In the genomic region with DNA sequence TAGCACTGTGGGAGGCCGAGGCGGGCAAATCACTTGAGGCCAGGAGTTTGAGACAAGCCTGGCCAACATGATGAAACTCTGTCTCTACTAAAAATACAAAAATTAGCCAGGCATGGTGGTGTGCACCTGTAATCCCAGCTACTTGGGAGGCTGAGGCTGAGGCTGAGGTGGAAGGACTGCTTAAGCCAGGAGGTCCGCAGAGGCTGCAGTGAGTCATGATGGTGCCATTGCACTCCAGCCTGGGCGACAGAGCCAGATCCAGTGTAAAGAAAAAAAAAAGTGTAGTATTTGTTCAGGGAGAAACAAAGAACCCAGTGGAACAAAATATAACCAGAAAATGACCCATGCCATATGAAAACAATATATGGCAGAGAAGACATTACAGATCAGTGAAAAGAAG, we compare ENCODE assay signal across 6 cellular contexts. TPM values are rescaled to one million over a fixed set of nuclear protein-coding genes. Genes with fewer than 3 reads are reported as not detected.
A peak's percentile ranks its signal among the peaks of the same experiment; 100 is the strongest.
DNase-seq lines count a peak whose midpoint lies in the region; ATAC-seq, FAIRE-seq and TF ChIP-seq lines count a peak whose summit lies in the region.
"Not testable (repeated sequence)": the region's sequence is repeated elsewhere in the genome, so short reads cannot be mapped to it uniquely, and the experiment has no call there.

No MANE protein-coding gene starts in this region.

- H3K9ac ChIP-seq in GM23248; HepG2 (ENCODE audit: insufficient read depth, low read depth, low read length); trophoblast cell (ENCODE audit: low read length); smooth muscle cell (ENCODE audit: low read depth): not testable (repeated sequence)

- not testable (repeated sequence) for H4K20me1 ChIP-seq in GM23248 (ENCODE audit: insufficient read depth); HepG2 (ENCODE audit: insufficient read depth, low read length); smooth muscle cell (ENCODE audit: low read depth)

- in situ Hi-C loops in GM23248 (cut with MboI); HepG2 (cut with HindIII; ENCODE audit: extremely low pct_ligation_motif_present, low pct_unique_long_range_greater_than_20kb): not testable (repeated sequence)

- TF ChIP-seq POLR2A in HepG2 (IDR thresholded peaks at IDR 0.05; ENCODE audit: insufficient read depth in 1 of 2, low read depth in 2 of 2, low read length in 2 of 2) = not testable (repeated sequence)

- peaks cover 15% of the 10 kb centered on the region; the same call in 1 of the 2 replicates for H3F3A ChIP-seq in GM23248 (ENCODE audit: insufficient read depth)
- not testable (repeated sequence) for H3F3A ChIP-seq in smooth muscle cell (ENCODE audit: low read depth)

- H3K79me1 ChIP-seq in trophoblast cell (ENCODE audit: low read length) = peaks cover 13% of the 10 kb centered on the region

- TF ChIP-seq CTCF in HepG2 (CRISPR knock-in tag; IDR thresholded peaks at IDR 0.05); smooth muscle cell (IDR thresholded peaks at IDR 0.05; ENCODE audit: borderline replicate concordance, insufficient read depth, poor library complexity, severe bottlenecking): not testable (repeated sequence)

- H3K4me1 ChIP-seq in GM23248 (ENCODE audit: insufficient read depth) (peaks cover 24% of the 10 kb centered on the region), HepG2 (ENCODE audit: insufficient read depth, low read length) (peaks cover 12% of the 10 kb centered on the region)
- not testable (repeated sequence) for H3K4me1 ChIP-seq in trophoblast cell (ENCODE audit: control insufficient read depth in 1 of 2, insufficient read depth in 2 of 2, low read length in 2 of 2); smooth muscle cell (ENCODE audit: low read depth)

- not testable (repeated sequence) for H2BK5ac ChIP-seq in trophoblast cell (ENCODE audit: low read depth, low read length, poor library complexity)

- H3K4me3 Mint-ChIP-seq in central memory CD8-positive, alpha-beta T cell = not testable (repeated sequence)

- BruUV-seq in HepG2 (replicated peaks; lab: Mats Ljungman, UMichigan) = not testable (repeated sequence)

- not testable (repeated sequence) for H4K8ac ChIP-seq in trophoblast cell (ENCODE audit: low read depth, low read length)

- FAIRE-seq in HepG2 (lab: Jason Lieb, UNC) = peak; percentile 32

- H2AFZ ChIP-seq in GM23248 = peak overlapping the region; percentile 90; the same call in 1 of the 2 replicates
- H2AFZ ChIP-seq in HepG2 (ENCODE audit: low read length); trophoblast cell (ENCODE audit: insufficient read depth, low read length, poor library complexity); smooth muscle cell (ENCODE audit: low read depth): not testable (repeated sequence)

- not testable (repeated sequence) for H3K4me2 ChIP-seq in GM23248 (ENCODE audit: unreplicated experiment); HepG2 (ENCODE audit: low read depth, low read length); trophoblast cell (ENCODE audit: low read length); smooth muscle cell

- H3K9me3 Mint-ChIP-seq in central memory CD8-positive, alpha-beta T cell = not testable (repeated sequence)

- not testable (repeated sequence) for H3K79me2 ChIP-seq in GM23248 (ENCODE audit: insufficient read depth); HepG2 (ENCODE audit: insufficient read depth, low read length); trophoblast cell (ENCODE audit: control insufficient read depth, insufficient read depth, low read length, poor library complexity); smooth muscle cell (ENCODE audit: low read depth)

- not testable (repeated sequence) for H3K36me3 ChIP-seq in GM23248 (ENCODE audit: low read depth); HepG2 (replicated peaks in 1 of 2; ENCODE audit: control insufficient read depth in 1 of 2, insufficient read depth in 2 of 2, low read length in 2 of 2); trophoblast cell (ENCODE audit: control insufficient read depth in 1 of 2, insufficient read depth in 2 of 2, low read length in 2 of 2); smooth muscle cell (ENCODE audit: low read depth)

- not testable (repeated sequence) for DNase-seq in GM23248; central memory CD8-positive, alpha-beta T cell (ENCODE audit: low spot score in 2 of 2); HepG2 (ENCODE audit: low spot score); trophoblast cell; smooth muscle cell (lab: John Stamatoyannopoulos, UW; ENCODE audit: unreplicated experiment)
- DNase-seq in dermis blood vessel endothelial cell = peak; percentile 55

- H3K4me3 ChIP-seq in GM23248; HepG2 (replicated peaks in 1 of 3; ENCODE audit: insufficient read depth in 1 of 3, low read depth in 2 of 3, low read length in 3 of 3); trophoblast cell (ENCODE audit: low read depth, low read length); smooth muscle cell: not testable (repeated sequence)

- CTCF ChIA-PET in HepG2 (lab: Yijun Ruan, JAX; ENCODE audit: low intra/inter-chr PET ratio, low total read pairs) = not testable (repeated sequence)

- not testable (repeated sequence) for H2AK5ac ChIP-seq in trophoblast cell (ENCODE audit: low read length)

- H3K27ac Mint-ChIP-seq in central memory CD8-positive, alpha-beta T cell (ENCODE audit: low read depth) = peak overlapping the region; percentile 49

- intact Hi-C loops in HepG2 (cut with micrococcal nuclease; ENCODE audit: unreplicated experiment) = loop anchor here (5.0 kb wide), 1 partner anchor 562 kb away; no protein-coding TSS in a partner anchor

- peak overlapping the region; percentile 16 for H2BK12ac ChIP-seq in trophoblast cell (ENCODE audit: low read length)

- TF ChIP-seq RAD21 in HepG2 (CRISPR knock-in tag; IDR thresholded peaks at IDR 0.05) = not testable (repeated sequence)

- H3K18ac ChIP-seq in trophoblast cell (ENCODE audit: low read length) = not testable (repeated sequence)

- H3K9me3 ChIP-seq in GM23248 (ENCODE audit: low read depth); HepG2 (ENCODE audit: low read length); trophoblast cell (ENCODE audit: insufficient read depth, low read depth, low read length); smooth muscle cell (replicated peaks; ENCODE audit: low read depth): not testable (repeated sequence)

- not testable (repeated sequence) for H3K27ac ChIP-seq in GM23248; HepG2 (ENCODE audit: extremely low read length, insufficient read depth, low read length); trophoblast cell (ENCODE audit: low read depth, low read length)
- peak overlapping the region; percentile 7 for H3K27ac ChIP-seq in smooth muscle cell (ENCODE audit: low read depth)

- H3K27me3 Mint-ChIP-seq in central memory CD8-positive, alpha-beta T cell = not testable (repeated sequence)

- not testable (repeated sequence) for H3K4me1 Mint-ChIP-seq in central memory CD8-positive, alpha-beta T cell

- not testable (repeated sequence) for H3K36me3 Mint-ChIP-seq in central memory CD8-positive, alpha-beta T cell (ENCODE audit: insufficient read depth)

- TF ChIP-seq EP300 in HepG2 (IDR thresholded peaks at IDR 0.05; ENCODE audit: low read depth in 2 of 2, low read length in 2 of 2); HepG2 (CRISPR knock-in tag; IDR thresholded peaks at IDR 0.05; ENCODE audit: borderline replicate concordance): not testable (repeated sequence)

- not testable (repeated sequence) for H4K91ac ChIP-seq in trophoblast cell (ENCODE audit: low read depth, low read length)

- not testable (repeated sequence) for H4K12ac ChIP-seq in trophoblast cell (ENCODE audit: low read depth, low read length)

- H3K9me2 ChIP-seq in GM23248 (ENCODE audit: insufficient read depth) = not testable (repeated sequence)

- 88 to 91% methylated on average over 4 of the region's 4 CpGs for WGBS in GM23248 (ENCODE audit: low coverage in 1 of 2, low lambda C conversion rate in 2 of 2, missing lambda C conversion rate in 2 of 2), 2 experiments
- WGBS in HepG2 (ENCODE audit: low lambda C conversion rate) = 50% methylated on average over 4 of the region's 4 CpGs
- WGBS in trophoblast cell (ENCODE audit: extremely low coverage, insufficient coverage, insufficient read length) = no CpG with 5 or more reads among the region's 4 CpGs
- WGBS in smooth muscle cell (ENCODE audit: low lambda C conversion rate) = 87% methylated on average over 4 of the region's 4 CpGs

- ATAC-seq in central memory CD8-positive, alpha-beta T cell (replicated peaks; ENCODE audit: extremely low read depth, poor library complexity, severe bottlenecking) = not testable (repeated sequence)
- ATAC-seq in HepG2 = peak; percentile 26; the same call in 1 of the 3 replicates

- H3K4ac ChIP-seq in trophoblast cell (ENCODE audit: low read depth, low read length) = not testable (repeated sequence)

- POLR2A ChIA-PET in HepG2 (lab: Yijun Ruan, JAX) = not testable (repeated sequence)

- not testable (repeated sequence) for H2BK120ac ChIP-seq in trophoblast cell (ENCODE audit: insufficient read depth, low read length, poor library complexity)

- not testable (repeated sequence) for H3K27me3 ChIP-seq in GM23248 (replicated peaks; ENCODE audit: insufficient read depth); HepG2 (ENCODE audit: control insufficient read depth in 1 of 2, insufficient read depth in 2 of 2, low read length in 2 of 2); trophoblast cell (ENCODE audit: insufficient read depth, low read length); smooth muscle cell (ENCODE audit: low read depth)

- H3K23ac ChIP-seq in trophoblast cell (ENCODE audit: low read length) = not testable (repeated sequence)

- H3K14ac ChIP-seq in trophoblast cell (ENCODE audit: low read length) = not testable (repeated sequence)

RNA-seq across cellular contexts. Expression of a gene that starts 57.4 kb away (rescaled TPM):
- 157 and 159 TPM in 2 replicates for total RNA-seq in GM23248 (2014; rRNA removed; shearing (Covaris generic))
- 50.8 and 54.3 TPM in 2 replicates for polyA plus RNA-seq in GM23248 (2016; fragmentation: Nextera tagmentation; extraction: Ambion mirVana)
- 124 and 150 TPM in 2 replicates for total RNA-seq in dermis blood vessel endothelial cell
- total RNA-seq in HepG2 (2016; rRNA removed; fragmentation: Illumina TruSeq; extraction: Trizol) = 24.3 and 29.3 TPM in 2 replicates
- total RNA-seq in HepG2 (2016; cell fraction: cytosol; rRNA removed; fragmentation: Illumina TruSeq; extraction: Trizol; ENCODE audit: low read depth) = 9.8 and 12.5 TPM in 2 replicates
- 23.1 and 28.2 TPM in 2 replicates for total RNA-seq in HepG2 (2016; cell fraction: insoluble cytoplasmic fraction; rRNA removed; fragmentation: Illumina TruSeq; extraction: Trizol)
- 16.9 and 17.9 TPM in 2 replicates for total RNA-seq in HepG2 (2016; cell fraction: membrane; rRNA removed; fragmentation: Illumina TruSeq; extraction: Trizol)
- total RNA-seq in HepG2 (2016; cell fraction: nucleus; rRNA removed; fragmentation: Illumina TruSeq; extraction: Trizol) = 23.0 and 24.2 TPM in 2 replicates
- polyA plus RNA-seq in HepG2 (2011; rRNA removed) = 12.9 and 14.9 TPM in 2 replicates
- 6.7 and 10.4 TPM in 2 replicates for polyA plus RNA-seq in HepG2 (2011; cell fraction: cytosol; rRNA removed)
- polyA plus RNA-seq in HepG2 (2011; cell fraction: nucleus; rRNA removed) = 10.2 and 12.2 TPM in 2 replicates
- polyA plus RNA-seq in HepG2 (2012) = 13.3 and 15.9 TPM in 2 replicates
- 1.3 and 1.5 TPM in 2 replicates for polyA plus RNA-seq in HepG2 (2016; cell fraction: cytosol; fragmentation: Illumina TruSeq; extraction: Trizol; ENCODE audit: low read depth)
- 20.3 and 21.2 TPM in 2 replicates for polyA plus RNA-seq in HepG2 (2016; cell fraction: insoluble cytoplasmic fraction; fragmentation: Illumina TruSeq; extraction: Trizol; ENCODE audit: low read depth)
- polyA plus RNA-seq in HepG2 (2016; cell fraction: membrane; fragmentation: Illumina TruSeq; extraction: Trizol; ENCODE audit: low read depth) = 5.1 and 5.8 TPM in 2 replicates
- 24.6 and 25.3 TPM in 2 replicates for polyA plus RNA-seq in HepG2 (2016; cell fraction: nucleus; fragmentation: Illumina TruSeq; extraction: Trizol; ENCODE audit: insufficient read depth, low read depth)
- 16.0 and 18.1 TPM in 2 replicates for polyA minus RNA-seq in HepG2 (2011; rRNA and poly(A)+ RNA removed; ENCODE audit: low replicate concordance)
- 14.9 and 18.5 TPM in 2 replicates for polyA minus RNA-seq in HepG2 (2011; cell fraction: cytosol; rRNA and poly(A)+ RNA removed)
- 28.2 and 34.3 TPM in 2 replicates for polyA minus RNA-seq in HepG2 (2011; cell fraction: nucleus; rRNA and poly(A)+ RNA removed)
- 44.7 TPM in 2 replicates for polyA plus RNA-seq in trophoblast cell (2013)
- 91.2 and 102 TPM in 2 replicates for total RNA-seq in smooth muscle cell
- polyA plus RNA-seq in smooth muscle cell = 38.9 and 40.1 TPM in 2 replicates
